In the genomic region with DNA sequence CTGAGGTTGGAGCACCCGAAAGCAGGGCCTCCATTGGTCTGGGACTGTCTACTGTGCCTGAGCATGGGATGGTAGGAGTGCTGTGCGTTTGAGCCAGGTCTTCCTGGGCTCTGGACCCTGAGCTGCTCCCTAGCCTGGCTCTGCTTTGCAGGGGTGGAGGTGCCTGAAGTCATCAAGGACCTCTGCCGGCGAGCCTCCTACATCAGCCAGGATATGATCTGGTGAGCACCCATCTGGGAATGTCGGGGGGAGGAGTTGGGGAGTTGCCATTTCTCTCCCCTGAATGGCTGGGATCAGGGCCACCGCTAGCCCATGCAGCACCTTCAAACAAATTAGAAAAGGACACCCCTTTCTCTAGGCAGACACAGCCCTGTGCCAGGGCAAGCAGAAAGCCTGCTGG, we compare ENCODE assay signal across 1 cellular context.
TF ChIP-seq lines count a peak whose summit lies in the region.

No MANE protein-coding gene starts in this region.

TF ChIP-seq in IMR-90, 13 proteins besides CTCF, POLR2A, EP300 and RAD21 (continued from another document):
- TF ChIP-seq, protein P1, sequence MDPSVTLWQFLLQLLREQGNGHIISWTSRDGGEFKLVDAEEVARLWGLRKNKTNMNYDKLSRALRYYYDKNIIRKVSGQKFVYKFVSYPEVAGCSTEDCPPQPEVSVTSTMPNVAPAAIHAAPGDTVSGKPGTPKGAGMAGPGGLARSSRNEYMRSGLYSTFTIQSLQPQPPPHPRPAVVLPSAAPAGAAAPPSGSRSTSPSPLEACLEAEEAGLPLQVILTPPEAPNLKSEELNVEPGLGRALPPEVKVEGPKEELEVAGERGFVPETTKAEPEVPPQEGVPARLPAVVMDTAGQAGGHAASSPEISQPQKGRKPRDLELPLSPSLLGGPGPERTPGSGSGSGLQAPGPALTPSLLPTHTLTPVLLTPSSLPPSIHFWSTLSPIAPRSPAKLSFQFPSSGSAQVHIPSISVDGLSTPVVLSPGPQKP (IDR thresholded peaks at IDR 0.05; ENCODE audit: borderline replicate concordance, low read depth, low read length), result no peak
- TF ChIP-seq, protein P2, sequence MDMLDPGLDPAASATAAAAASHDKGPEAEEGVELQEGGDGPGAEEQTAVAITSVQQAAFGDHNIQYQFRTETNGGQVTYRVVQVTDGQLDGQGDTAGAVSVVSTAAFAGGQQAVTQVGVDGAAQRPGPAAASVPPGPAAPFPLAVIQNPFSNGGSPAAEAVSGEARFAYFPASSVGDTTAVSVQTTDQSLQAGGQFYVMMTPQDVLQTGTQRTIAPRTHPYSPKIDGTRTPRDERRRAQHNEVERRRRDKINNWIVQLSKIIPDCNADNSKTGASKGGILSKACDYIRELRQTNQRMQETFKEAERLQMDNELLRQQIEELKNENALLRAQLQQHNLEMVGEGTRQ (IDR thresholded peaks at IDR 0.05; ENCODE audit: low read depth, low read length), result no peak
- TF ChIP-seq BHLHE40 (IDR thresholded peaks at IDR 0.05; ENCODE audit: low read depth, low read length), result no peak
- no peak for TF ChIP-seq CHD1 (IDR thresholded peaks at IDR 0.05; ENCODE audit: low read depth, low read length)
- TF ChIP-seq MAFK (IDR thresholded peaks at IDR 0.05; ENCODE audit: low read depth, low read length), result no peak
- TF ChIP-seq CEBPB (IDR thresholded peaks at IDR 0.05; ENCODE audit: low read depth, low read length), result no peak
- TF ChIP-seq RCOR1 (IDR thresholded peaks at IDR 0.05; ENCODE audit: insufficient replicate concordance, low read length), result no peak
